In the genomic region with DNA sequence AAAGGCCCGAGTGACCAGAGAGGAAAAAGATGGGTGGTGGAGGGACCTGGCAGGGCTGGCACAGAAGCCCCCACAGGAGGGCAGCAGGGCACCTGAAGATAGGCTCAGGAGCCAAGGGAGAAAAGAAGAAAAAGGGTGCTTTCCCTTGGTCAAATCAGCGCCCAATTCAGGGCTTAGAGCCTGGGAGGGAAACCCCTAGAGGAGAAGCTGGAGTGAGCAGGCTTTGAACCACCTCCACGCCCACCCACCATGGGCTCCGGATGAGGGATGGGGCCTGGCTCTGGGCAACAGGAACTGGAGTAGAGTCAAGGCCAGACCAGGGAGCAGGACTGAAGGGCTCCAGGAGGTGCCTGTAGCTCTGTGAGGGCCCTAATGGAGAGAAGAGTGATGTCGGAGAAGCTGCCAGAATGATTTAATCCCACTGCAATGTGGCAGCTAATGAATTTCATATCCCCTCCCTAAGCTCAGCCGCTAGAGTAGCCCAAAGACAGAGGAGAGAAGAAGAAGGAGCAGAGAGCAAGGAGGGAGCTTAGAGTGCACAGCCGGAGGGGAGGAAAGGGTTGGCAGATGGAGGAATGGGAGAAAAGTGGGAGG, we compare ENCODE assay signal across 1 cellular context.
TF ChIP-seq lines count a peak whose summit lies in the region.

No MANE protein-coding gene starts in this region.

TF ChIP-seq in HCT116, 20 proteins besides CTCF, POLR2A, EP300 and RAD21:
- TF ChIP-seq SRF (IDR thresholded peaks at IDR 0.05; ENCODE audit: low read depth), result no peak
- no peak for TF ChIP-seq EGR1 (IDR thresholded peaks at IDR 0.05; ENCODE audit: low read depth)
- TF ChIP-seq EZH2phosphoT487 (IDR thresholded peaks at IDR 0.05; ENCODE audit: borderline replicate concordance), result no peak
- TF ChIP-seq SIN3A (IDR thresholded peaks at IDR 0.05; ENCODE audit: low read depth), result no peak
- TF ChIP-seq FOSL1 (IDR thresholded peaks at IDR 0.05; ENCODE audit: low read depth), result no peak
- no peak for TF ChIP-seq POLR2AphosphoS5 (IDR thresholded peaks at IDR 0.05; ENCODE audit: low read depth, low read length)
- TF ChIP-seq, protein P1, sequence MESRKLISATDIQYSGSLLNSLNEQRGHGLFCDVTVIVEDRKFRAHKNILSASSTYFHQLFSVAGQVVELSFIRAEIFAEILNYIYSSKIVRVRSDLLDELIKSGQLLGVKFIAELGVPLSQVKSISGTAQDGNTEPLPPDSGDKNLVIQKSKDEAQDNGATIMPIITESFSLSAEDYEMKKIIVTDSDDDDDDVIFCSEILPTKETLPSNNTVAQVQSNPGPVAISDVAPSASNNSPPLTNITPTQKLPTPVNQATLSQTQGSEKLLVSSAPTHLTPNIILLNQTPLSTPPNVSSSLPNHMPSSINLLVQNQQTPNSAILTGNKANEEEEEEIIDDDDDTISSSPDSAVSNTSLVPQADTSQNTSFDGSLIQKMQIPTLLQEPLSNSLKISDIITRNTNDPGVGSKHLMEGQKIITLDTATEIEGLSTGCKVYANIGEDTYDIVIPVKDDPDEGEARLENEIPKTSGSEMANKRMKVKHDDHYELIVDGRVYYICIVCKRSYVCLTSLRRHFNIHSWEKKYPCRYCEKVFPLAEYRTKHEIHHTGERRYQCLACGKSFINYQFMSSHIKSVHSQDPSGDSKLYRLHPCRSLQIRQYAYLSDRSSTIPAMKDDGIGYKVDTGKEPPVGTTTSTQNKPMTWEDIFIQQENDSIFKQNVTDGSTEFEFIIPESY (IDR thresholded peaks at IDR 0.05; ENCODE audit: extremely low read depth, insufficient replicate concordance, low read length), result no peak
- TF ChIP-seq CEBPB (IDR thresholded peaks at IDR 0.05; ENCODE audit: low read depth), result no peak
- TF ChIP-seq, protein P2, sequence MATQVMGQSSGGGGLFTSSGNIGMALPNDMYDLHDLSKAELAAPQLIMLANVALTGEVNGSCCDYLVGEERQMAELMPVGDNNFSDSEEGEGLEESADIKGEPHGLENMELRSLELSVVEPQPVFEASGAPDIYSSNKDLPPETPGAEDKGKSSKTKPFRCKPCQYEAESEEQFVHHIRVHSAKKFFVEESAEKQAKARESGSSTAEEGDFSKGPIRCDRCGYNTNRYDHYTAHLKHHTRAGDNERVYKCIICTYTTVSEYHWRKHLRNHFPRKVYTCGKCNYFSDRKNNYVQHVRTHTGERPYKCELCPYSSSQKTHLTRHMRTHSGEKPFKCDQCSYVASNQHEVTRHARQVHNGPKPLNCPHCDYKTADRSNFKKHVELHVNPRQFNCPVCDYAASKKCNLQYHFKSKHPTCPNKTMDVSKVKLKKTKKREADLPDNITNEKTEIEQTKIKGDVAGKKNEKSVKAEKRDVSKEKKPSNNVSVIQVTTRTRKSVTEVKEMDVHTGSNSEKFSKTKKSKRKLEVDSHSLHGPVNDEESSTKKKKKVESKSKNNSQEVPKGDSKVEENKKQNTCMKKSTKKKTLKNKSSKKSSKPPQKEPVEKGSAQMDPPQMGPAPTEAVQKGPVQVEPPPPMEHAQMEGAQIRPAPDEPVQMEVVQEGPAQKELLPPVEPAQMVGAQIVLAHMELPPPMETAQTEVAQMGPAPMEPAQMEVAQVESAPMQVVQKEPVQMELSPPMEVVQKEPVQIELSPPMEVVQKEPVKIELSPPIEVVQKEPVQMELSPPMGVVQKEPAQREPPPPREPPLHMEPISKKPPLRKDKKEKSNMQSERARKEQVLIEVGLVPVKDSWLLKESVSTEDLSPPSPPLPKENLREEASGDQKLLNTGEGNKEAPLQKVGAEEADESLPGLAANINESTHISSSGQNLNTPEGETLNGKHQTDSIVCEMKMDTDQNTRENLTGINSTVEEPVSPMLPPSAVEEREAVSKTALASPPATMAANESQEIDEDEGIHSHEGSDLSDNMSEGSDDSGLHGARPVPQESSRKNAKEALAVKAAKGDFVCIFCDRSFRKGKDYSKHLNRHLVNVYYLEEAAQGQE (IDR thresholded peaks at IDR 0.05; ENCODE audit: low read depth), result no peak
- no peak for TF ChIP-seq ELF1 (IDR thresholded peaks at IDR 0.05; ENCODE audit: borderline replicate concordance, low read depth)
- no peak for TF ChIP-seq JUND (IDR thresholded peaks at IDR 0.05)
- TF ChIP-seq CBX3 (IDR thresholded peaks at IDR 0.05; ENCODE audit: low read depth), result no peak
- no peak for TF ChIP-seq ATF3 (IDR thresholded peaks at IDR 0.05)
- TF ChIP-seq ZNF274 (IDR thresholded peaks at IDR 0.05; ENCODE audit: low read depth, low read length), result no peak
- TF ChIP-seq YY1 (IDR thresholded peaks at IDR 0.05; ENCODE audit: extremely low read depth, insufficient replicate concordance, low read depth, low read length), result no peak
- TF ChIP-seq TCF7L2 (IDR thresholded peaks at IDR 0.05; ENCODE audit: borderline replicate concordance, extremely low read depth, insufficient read depth, insufficient read length), result no peak
- TF ChIP-seq EZH2 (IDR thresholded peaks at IDR 0.05), result no peak
- TF ChIP-seq ZFX (IDR thresholded peaks at IDR 0.05), result no peak
- no peak for TF ChIP-seq MAX (IDR thresholded peaks at IDR 0.05)
- no peak for TF ChIP-seq SP1 (IDR thresholded peaks at IDR 0.05; ENCODE audit: low read depth)
